Comparison of ENCODE assay signal across 12 cellular contexts in genomic region chr10:97024181-97025073, GRCh38.
DNase-seq lines count a peak whose midpoint lies in the region; ATAC-seq, FAIRE-seq and TF ChIP-seq lines count a peak whose summit lies in the region.
"Had no signal": no experiment of that assay in that cellular context is flagged by ENCODE, and none has a peak within 500 bp of the region (broad histone marks: within the 10 kb centered on the region; RNA-seq: fewer than 3 reads in every experiment).

No MANE protein-coding gene starts in this region.

- H3K9me3 ChIP-seq in astrocyte (ENCODE audit: insufficient read depth, low read depth, low read length), result peaks cover 7% of the 10 kb centered on the region

- peak overlapping the region; percentile 30 for H2AFZ ChIP-seq in astrocyte (ENCODE audit: low read depth, low read length)

- no peak overlapping the region for H3K27ac Mint-ChIP-seq in activated T-cell treated with anti-CD3 and anti-CD28 coated beads, Interleukin-2, amount 50 U/mL, for 24 hours
- H3K27ac Mint-ChIP-seq in astrocyte (ENCODE audit: unreplicated experiment), result peak overlapping the region; percentile 81
- H3K27ac Mint-ChIP-seq: activated CD4-positive, alpha-beta memory T cell treated with anti-CD3 and anti-CD28 coated beads, Interleukin-2, amount 10 ng/mL, durations not matched to agents 7 days and 5 days had no signal

- no peak for FAIRE-seq in astrocyte (lab: Jason Lieb, UNC)
- FAIRE-seq: A204.1, frontal cortex had no signal

- H3K27me3 Mint-ChIP-seq in activated T-cell treated with anti-CD3 and anti-CD28 coated beads, Interleukin-2, amount 50 U/mL, for 24 hours, result no peaks in the 10 kb centered on the region
- H3K27me3 Mint-ChIP-seq in astrocyte (ENCODE audit: low read depth, unreplicated experiment), result no peaks in the 10 kb centered on the region

- TF ChIP-seq CTCF in astrocyte (IDR thresholded peaks at IDR 0.05; ENCODE audit: insufficient read depth, low read depth, low read length), result no peak

- 21% methylated on average over 13 of the region's 13 CpGs for WGBS in urinary bladder

- H3K4me3 ChIP-seq in astrocyte (ENCODE audit: insufficient read depth, low read depth, low read length), result peak overlapping the region; percentile 38
- no peak overlapping the region for H3K4me3 ChIP-seq in urinary bladder (ENCODE audit: low read depth, low read length)

- H3K4me1 ChIP-seq in astrocyte (ENCODE audit: insufficient read depth, low read length) (peaks cover 27% of the 10 kb centered on the region), urinary bladder (ENCODE audit: insufficient read depth) (no peaks in the 10 kb centered on the region)

- H3K79me2 ChIP-seq in astrocyte (ENCODE audit: insufficient read depth, low read length), result no peaks in the 10 kb centered on the region

- no peaks in the 10 kb centered on the region for H3K36me3 Mint-ChIP-seq in activated T-cell treated with anti-CD3 and anti-CD28 coated beads, Interleukin-2, amount 50 U/mL, for 24 hours (ENCODE audit: low read depth)
- no peaks in the 10 kb centered on the region for H3K36me3 Mint-ChIP-seq in astrocyte (ENCODE audit: low read depth, unreplicated experiment)

- H4K20me1 ChIP-seq in astrocyte (ENCODE audit: insufficient read depth, low read length), result no peaks in the 10 kb centered on the region

- peak overlapping the region; percentile 91 for H3K27ac ChIP-seq in astrocyte (ENCODE audit: low read depth, low read length)
- peak overlapping the region; percentile 26 for H3K27ac ChIP-seq in urinary bladder (ENCODE audit: low read depth)

- H3K9ac ChIP-seq in astrocyte (ENCODE audit: low read length), result peak overlapping the region; percentile 71

- DNase-seq in activated T-cell treated with anti-CD3 and anti-CD28 coated beads, Interleukin-2, amount 50 U/mL, for 1 hour, result peak; percentile 2
- DNase-seq in activated T-cell treated with anti-CD3 and anti-CD28 coated beads, Interleukin-2, amount 50 U/mL, for 24 hours, result no peak
- peak; percentile 87 for DNase-seq in astrocyte (ENCODE audit: low read depth)
- peak; percentile 69 for DNase-seq in hepatic stellate cell (ENCODE audit: low spot score)
- no peak for DNase-seq in occipital lobe (lab: John Stamatoyannopoulos, UW)
- no peak for DNase-seq in left lobe of liver (ENCODE audit: low spot score)
- DNase-seq: activated CD4-positive, alpha-beta memory T cell treated with anti-CD3 and anti-CD28 coated beads, Interleukin-2, amount 10 ng/mL, durations not matched to agents 7 days and 5 days; NCI-H1436 had no signal

- H3K4me3 Mint-ChIP-seq in activated T-cell treated with anti-CD3 and anti-CD28 coated beads, Interleukin-2, amount 50 U/mL, for 24 hours, result no peak overlapping the region
- no peak overlapping the region for H3K4me3 Mint-ChIP-seq in astrocyte (ENCODE audit: unreplicated experiment)
- H3K4me3 Mint-ChIP-seq: activated CD4-positive, alpha-beta memory T cell treated with anti-CD3 and anti-CD28 coated beads, Interleukin-2, amount 10 ng/mL, durations not matched to agents 7 days and 5 days had no signal

- H3K9me3 Mint-ChIP-seq in activated T-cell treated with anti-CD3 and anti-CD28 coated beads, Interleukin-2, amount 50 U/mL, for 24 hours, result no peaks in the 10 kb centered on the region
- peaks cover 5% of the 10 kb centered on the region for H3K9me3 Mint-ChIP-seq in astrocyte (ENCODE audit: unreplicated experiment)
- H3K9me3 Mint-ChIP-seq: activated CD4-positive, alpha-beta memory T cell treated with anti-CD3 and anti-CD28 coated beads, Interleukin-2, amount 10 ng/mL, durations not matched to agents 7 days and 5 days had no signal

- H3K4me1 Mint-ChIP-seq in activated T-cell treated with anti-CD3 and anti-CD28 coated beads, Interleukin-2, amount 50 U/mL, for 24 hours (ENCODE audit: low read depth), result peaks cover 9% of the 10 kb centered on the region
- H3K4me1 Mint-ChIP-seq in astrocyte (ENCODE audit: low read depth, unreplicated experiment), result peaks cover 16% of the 10 kb centered on the region

- no peaks in the 10 kb centered on the region for H3K36me3 ChIP-seq in astrocyte (ENCODE audit: insufficient read depth, low read length)
- no peaks in the 10 kb centered on the region for H3K36me3 ChIP-seq in urinary bladder (ENCODE audit: insufficient read depth)

- no peaks in the 10 kb centered on the region for H3K27me3 ChIP-seq in astrocyte (ENCODE audit: insufficient read depth, low read length)

- peak overlapping the region; percentile 80 for H3K4me2 ChIP-seq in astrocyte (ENCODE audit: low read length)

- ATAC-seq in HG02970 (IDR thresholded peaks at IDR 0.05; ENCODE audit: low FRiP score, unreplicated experiment) (no peak), left lobe of liver (no peak)

Comparison
In these comparisons a context has a peak if more than half of its experiments do, and no peak if none do; other contexts are left out.
1. DNase-seq: peak in activated T-cell treated with anti-CD3 and anti-CD28 coated beads, Interleukin-2, amount 50 U/mL, for 1 hour (single experiment), astrocyte (single experiment) and hepatic stellate cell (single experiment); none in activated T-cell treated with anti-CD3 and anti-CD28 coated beads, Interleukin-2, amount 50 U/mL, for 24 hours (single experiment), occipital lobe (single experiment) and left lobe of liver (single experiment).